Comparison of ENCODE assay signal across 29 cellular contexts in the genomic region with DNA sequence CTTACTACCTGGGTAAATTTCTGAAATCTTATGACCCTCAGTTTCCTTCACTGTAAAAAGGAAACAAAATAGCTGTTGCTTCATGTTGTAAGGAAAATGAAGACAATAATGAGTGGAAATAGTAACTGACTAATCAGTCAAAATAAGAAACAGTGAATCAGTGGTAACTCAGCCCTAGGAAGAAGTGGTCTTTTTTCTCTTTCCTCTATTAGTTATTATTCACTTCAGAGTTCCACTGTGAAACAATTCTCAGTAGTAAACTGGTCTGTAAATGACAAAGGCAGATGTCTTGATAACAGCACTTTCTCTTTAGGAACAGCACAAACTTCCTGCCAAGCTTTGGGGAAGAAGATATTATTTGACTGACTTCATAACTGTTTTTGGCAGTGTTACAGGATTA.
"Had no signal": no experiment of that assay in that cellular context is flagged by ENCODE, and none has a peak within 500 bp of the region (broad histone marks: within the 10 kb centered on the region; RNA-seq: fewer than 3 reads in every experiment).

No MANE protein-coding gene starts in this region.

- H3K4me3 ChIP-seq: gastroesophageal sphincter, heart left ventricle, pancreas, prostate gland, skin epidermis, thoracic aorta, uterus had no signal

- DNase-seq: activated B cell treated with CpG ODN at 0.5 μM for 24 hours; activated CD4-positive, alpha-beta T cell treated with anti-CD3 and anti-CD28 coated beads for 36 hours; activated CD8-positive, alpha-beta memory T cell treated with anti-CD3 and anti-CD28 coated beads, Interleukin-2, amount 10 ng/mL, durations not matched to agents 7 days and 5 days; activated CD8-positive, alpha-beta T cell treated with anti-CD3 and anti-CD28 coated beads, Interleukin-2, amount 10 ng/mL, durations not matched to agents 7 days and 5 days; activated T-cell treated with anti-CD3 and anti-CD28 coated beads, Interleukin-2, amount 50 U/mL, for 48 hours; anterior cingulate cortex; effector CD8-positive, alpha-beta T cell; heart left ventricle; hypothalamus; immature natural killer cell; naive B cell; nephron progenitor cell; nucleus accumbens; pancreas; retina; stimulated activated CD4-positive, alpha-beta T cell treated with anti-CD3 and anti-CD28 coated beads, Interleukin-12 subunit alpha, Interleukin-12 subunit beta, amount 100 ng/mL, for 4 hours; stimulated activated CD4-positive, alpha-beta T cell treated with anti-CD3 and anti-CD28 coated beads, Interleukin-4, amount 100 ng/mL, for 1 hour; stimulated activated naive CD8-positive, alpha-beta T cell treated with anti-CD3 and anti-CD28 coated beads, Interleukin-15, Interleukin-2, amounts not matched to agents 100 U/mL and 50 U/mL, for 24 hours; T-helper 9 cell; uterus had no signal

- H3K4me1 ChIP-seq: gastroesophageal sphincter, heart left ventricle, pancreas, prostate gland, uterus had no signal

- FAIRE-seq: bronchial epithelial cell, colon, endometrium, pancreas, TTC549 had no signal

- H3K36me3 ChIP-seq: gastroesophageal sphincter, heart left ventricle, pancreas, prostate gland, thoracic aorta, uterus had no signal

- ATAC-seq: activated CD4-positive, alpha-beta T cell treated with anti-CD3 and anti-CD28 coated beads for 36 hours; activated CD8-positive, alpha-beta memory T cell treated with anti-CD3 and anti-CD28 coated beads, Interleukin-2, amount 10 ng/mL, durations not matched to agents 7 days and 5 days; activated CD8-positive, alpha-beta T cell treated with anti-CD3 and anti-CD28 coated beads, Interleukin-2, amount 10 ng/mL, durations not matched to agents 7 days and 5 days; gastroesophageal sphincter; pancreas; sciatic nerve; stimulated activated naive CD8-positive, alpha-beta T cell treated with anti-CD3 and anti-CD28 coated beads, Interleukin-15, Interleukin-2, amounts not matched to agents 100 U/mL and 50 U/mL, for 24 hours had no signal

- H3K27ac ChIP-seq: gastroesophageal sphincter, heart left ventricle, pancreas, prostate gland, skin epidermis, thoracic aorta, uterus had no signal

- H3K27me3 ChIP-seq: gastroesophageal sphincter, heart left ventricle, pancreas, uterus had no signal

- H3K9me3 ChIP-seq: gastroesophageal sphincter, heart left ventricle, pancreas, prostate gland, thoracic aorta, uterus had no signal
